Comparison of ENCODE assay signal across 2 cellular contexts in genomic region chr7:140864732-140865131, GRCh38.
TF ChIP-seq lines count a peak whose summit lies in the region.

No MANE protein-coding gene starts in this region.

TF ChIP-seq in HEK293, 187 proteins besides CTCF, POLR2A, EP300 and RAD21 (continued from another document):
- TF ChIP-seq, protein P1, sequence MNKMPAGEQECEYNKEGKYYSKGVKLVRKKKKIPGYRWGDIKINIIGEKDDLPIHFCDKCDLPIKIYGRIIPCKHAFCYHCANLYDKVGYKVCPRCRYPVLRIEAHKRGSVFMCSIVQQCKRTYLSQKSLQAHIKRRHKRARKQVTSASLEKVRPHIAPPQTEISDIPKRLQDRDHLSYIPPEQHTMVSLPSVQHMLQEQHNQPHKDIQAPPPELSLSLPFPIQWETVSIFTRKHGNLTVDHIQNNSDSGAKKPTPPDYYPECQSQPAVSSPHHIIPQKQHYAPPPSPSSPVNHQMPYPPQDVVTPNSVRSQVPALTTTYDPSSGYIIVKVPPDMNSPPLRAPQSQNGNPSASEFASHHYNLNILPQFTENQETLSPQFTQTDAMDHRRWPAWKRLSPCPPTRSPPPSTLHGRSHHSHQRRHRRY (tag by site-specific recombination; IDR thresholded peaks at IDR 0.05) = no peak
- TF ChIP-seq ZNF133 (tag by site-specific recombination; IDR thresholded peaks at IDR 0.05) = peak; percentile 94

TF ChIP-seq in WTC11, 78 proteins besides CTCF, POLR2A, EP300 and RAD21 (continued from another document):
- TF ChIP-seq ATF6 (CRISPR knock-in tag; IDR thresholded peaks at IDR 0.05) = no peak
- TF ChIP-seq, protein P2, sequence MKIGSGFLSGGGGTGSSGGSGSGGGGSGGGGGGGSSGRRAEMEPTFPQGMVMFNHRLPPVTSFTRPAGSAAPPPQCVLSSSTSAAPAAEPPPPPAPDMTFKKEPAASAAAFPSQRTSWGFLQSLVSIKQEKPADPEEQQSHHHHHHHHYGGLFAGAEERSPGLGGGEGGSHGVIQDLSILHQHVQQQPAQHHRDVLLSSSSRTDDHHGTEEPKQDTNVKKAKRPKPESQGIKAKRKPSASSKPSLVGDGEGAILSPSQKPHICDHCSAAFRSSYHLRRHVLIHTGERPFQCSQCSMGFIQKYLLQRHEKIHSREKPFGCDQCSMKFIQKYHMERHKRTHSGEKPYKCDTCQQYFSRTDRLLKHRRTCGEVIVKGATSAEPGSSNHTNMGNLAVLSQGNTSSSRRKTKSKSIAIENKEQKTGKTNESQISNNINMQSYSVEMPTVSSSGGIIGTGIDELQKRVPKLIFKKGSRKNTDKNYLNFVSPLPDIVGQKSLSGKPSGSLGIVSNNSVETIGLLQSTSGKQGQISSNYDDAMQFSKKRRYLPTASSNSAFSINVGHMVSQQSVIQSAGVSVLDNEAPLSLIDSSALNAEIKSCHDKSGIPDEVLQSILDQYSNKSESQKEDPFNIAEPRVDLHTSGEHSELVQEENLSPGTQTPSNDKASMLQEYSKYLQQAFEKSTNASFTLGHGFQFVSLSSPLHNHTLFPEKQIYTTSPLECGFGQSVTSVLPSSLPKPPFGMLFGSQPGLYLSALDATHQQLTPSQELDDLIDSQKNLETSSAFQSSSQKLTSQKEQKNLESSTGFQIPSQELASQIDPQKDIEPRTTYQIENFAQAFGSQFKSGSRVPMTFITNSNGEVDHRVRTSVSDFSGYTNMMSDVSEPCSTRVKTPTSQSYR (CRISPR knock-in tag; IDR thresholded peaks at IDR 0.05) = no peak
